In the genomic region with DNA sequence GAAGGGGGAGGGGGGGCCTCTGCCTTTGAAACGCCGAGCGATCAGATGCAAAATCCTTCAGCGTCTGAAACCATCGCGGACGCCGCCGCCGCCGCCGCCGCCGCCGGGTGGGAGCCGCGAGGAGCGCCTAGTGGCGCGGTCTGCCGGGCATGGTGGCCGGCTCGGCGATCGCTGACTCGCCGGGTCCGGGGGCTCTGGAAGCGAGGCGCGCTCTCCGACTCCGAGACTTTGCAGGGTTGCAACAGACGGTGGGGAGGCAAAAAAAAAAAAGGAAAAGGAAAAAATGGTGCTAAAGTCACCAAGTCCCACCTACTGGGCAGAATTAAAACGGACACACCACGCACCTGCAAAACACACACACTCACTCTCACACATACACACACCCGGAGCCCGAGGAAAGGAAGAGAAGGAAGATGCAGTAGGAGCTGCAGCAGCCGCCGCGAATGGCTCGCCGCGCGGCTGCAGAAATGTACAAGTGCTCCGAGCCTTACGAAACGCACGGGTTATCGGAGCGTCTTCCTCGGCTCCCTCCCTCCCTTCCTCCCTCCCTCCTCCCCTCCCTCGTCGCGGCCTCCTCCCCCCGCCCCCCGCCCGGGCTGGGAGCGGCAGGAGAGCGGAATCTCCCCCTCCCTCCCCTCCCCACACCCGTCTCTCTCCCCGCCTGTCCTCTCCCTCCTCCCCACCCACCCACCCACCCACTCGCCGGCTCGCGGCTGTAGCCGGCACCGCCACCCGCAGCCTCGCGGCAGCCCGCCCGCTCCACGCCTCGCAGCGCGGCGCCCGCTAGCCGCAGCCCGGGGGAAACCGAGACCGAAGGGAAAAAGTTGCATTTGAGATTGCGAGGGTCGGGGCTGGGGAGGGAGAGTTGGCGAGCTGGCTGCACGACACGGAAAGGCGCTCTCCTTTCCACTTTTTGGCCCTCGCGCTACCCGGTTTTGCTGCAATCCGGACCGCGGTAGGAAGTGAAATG, we compare ENCODE assay signal across 10 cellular contexts. TPM values are rescaled to one million over a fixed set of nuclear protein-coding genes. Genes with fewer than 3 reads are reported as not detected.
DNase-seq lines count a peak whose midpoint lies in the region; ATAC-seq and TF ChIP-seq lines count a peak whose summit lies in the region.
"Had no signal": no experiment of that assay in that cellular context is flagged by ENCODE, and none has a peak within 500 bp of the region (broad histone marks: within the 10 kb centered on the region; RNA-seq: fewer than 3 reads in every experiment).

A gene (minus strand): TSS at position 479 of the 970 bp plus-strand sequence. CDS start 586 bp downstream, outside the sequence.

- TF ChIP-seq CTCF in esophagus muscularis mucosa (IDR thresholded peaks at IDR 0.05): no peak

- H3K4me3 ChIP-seq in esophagus muscularis mucosa: peak within 1 kb of the TSS; percentile 45 to 52 (median 47)
- peak within 1 kb of the TSS; percentile 44 for H3K4me3 ChIP-seq in neuron (ENCODE audit: low read length)

- no peak for TF ChIP-seq EP300 in esophagus muscularis mucosa (IDR thresholded peaks at IDR 0.05)

- H3K36me3 ChIP-seq in esophagus muscularis mucosa (no peaks in the 10 kb centered on the region), neuron (ENCODE audit: insufficient read depth, low read length) (no peaks in the 10 kb centered on the region)

- TF ChIP-seq POLR2A in esophagus muscularis mucosa (IDR thresholded peaks at IDR 0.05; ENCODE audit: low read depth): no peak

- intact Hi-C loops in esophagus muscularis mucosa (cut with DNase I): no loop called here

- no peak within 1 kb of the TSS for H3K27ac ChIP-seq in esophagus muscularis mucosa (replicated peaks in 1 of 4)
- H3K27ac ChIP-seq: C4-2B had no signal

- peaks cover 0 to 75% (median 36%) of the 10 kb centered on the region in 4 donors for H3K27me3 ChIP-seq in esophagus muscularis mucosa
- H3K27me3 ChIP-seq in neuron (ENCODE audit: insufficient read depth, low read length): peaks cover 69% of the 10 kb centered on the region

- ATAC-seq in GM19395 (IDR thresholded peaks at IDR 0.05; ENCODE audit: unreplicated experiment) (no peak), HG03280 (IDR thresholded peaks at IDR 0.05; ENCODE audit: unreplicated experiment) (no peak)

- DNase-seq in NCI-H1105 treated with DMSO at 0.1 percent for 48 hours (lab: John Stamatoyannopoulos, UW): peak; percentile 19
- no peak for DNase-seq in NCI-H1105 (lab: John Stamatoyannopoulos, UW)
- DNase-seq in SK-N-DZ (ENCODE audit: low spot score): peak; percentile 65
- DNase-seq in esophagus muscularis mucosa (ENCODE audit: extremely low spot score): no peak
- DNase-seq in UCSD-AML1 (lab: John Stamatoyannopoulos, UW; ENCODE audit: unreplicated experiment): no peak

- H3K4me1 ChIP-seq in esophagus muscularis mucosa (peaks cover 20 to 35% (median 33%) of the 10 kb centered on the region in 4 donors), neuron (ENCODE audit: insufficient read depth, low read length) (peaks cover 11% of the 10 kb centered on the region)

- H3K9me3 ChIP-seq in esophagus muscularis mucosa (no peaks in the 10 kb centered on the region), neuron (ENCODE audit: low read length) (no peaks in the 10 kb centered on the region)

- WGBS in esophagus muscularis mucosa: 0% methylated on average over 51 of the region's 95 CpGs

- H2AFZ ChIP-seq in neuron (ENCODE audit: low read depth, low read length): no peak within 1 kb of the TSS

RNA-seq across cellular contexts. Expression of the gene that starts here (rescaled TPM):
- polyA plus RNA-seq in SK-N-DZ (2014; cell fraction: cytosol; rRNA removed): 19.0 and 26.8 TPM in 2 replicates
- 36.8 and 60.2 TPM in 2 replicates for polyA plus RNA-seq in SK-N-DZ (2014; cell fraction: nucleus; rRNA removed)
- total RNA-seq in esophagus muscularis mucosa: 1 to 10 TPM; 1.7 to 6.3 (median 3.0) TPM
- total RNA-seq: T-helper 2 cell treated with Interferon-gamma antibody and Interleukin-4, amounts not matched to agents 100 ng/mL and 5 ng/mL, for 36 hours had no signal

Comparison
In these comparisons a context has a peak if more than half of its experiments do, and no peak if none do; other contexts are left out.
1. DNase-seq: peak in NCI-H1105 treated with DMSO at 0.1 percent for 48 hours (single experiment) and SK-N-DZ (single experiment); none in NCI-H1105 (single experiment), esophagus muscularis mucosa (single experiment) and UCSD-AML1 (single experiment).